ENCODE assay signal across 1 cellular context in genomic region chr6:116395647-116396046, GRCh38.
TF ChIP-seq lines count a peak whose summit lies in the region.

No MANE protein-coding gene starts in this region.

TF ChIP-seq in WTC11, 78 proteins besides CTCF, POLR2A, EP300 and RAD21 (continued from another document):
- TF ChIP-seq USF1 (CRISPR knock-in tag; IDR thresholded peaks at IDR 0.05) (no peak), ATF6 (CRISPR knock-in tag; IDR thresholded peaks at IDR 0.05) (no peak), JAZF1 (CRISPR knock-in tag; IDR thresholded peaks at IDR 0.05) (no peak), ZMAT4 (CRISPR knock-in tag; IDR thresholded peaks at IDR 0.05) (no peak), PREB (CRISPR knock-in tag; IDR thresholded peaks at IDR 0.05; ENCODE audit: borderline replicate concordance) (no peak), FOXP1 (CRISPR knock-in tag; IDR thresholded peaks at IDR 0.05; ENCODE audit: borderline replicate concordance) (no peak), ATF1 (CRISPR knock-in tag; IDR thresholded peaks at IDR 0.05) (no peak), ZNF423 (CRISPR knock-in tag; IDR thresholded peaks at IDR 0.05) (no peak), PRDM15 (CRISPR knock-in tag; IDR thresholded peaks at IDR 0.05) (no peak), ZNF232 (CRISPR knock-in tag; IDR thresholded peaks at IDR 0.05) (no peak), ZNF138 (CRISPR knock-in tag; conservative IDR thresholded peaks at IDR 0.05) (no peak), SMAD3 (CRISPR knock-in tag; IDR thresholded peaks at IDR 0.05; ENCODE audit: borderline replicate concordance) (no peak), ZNF121 (CRISPR knock-in tag; IDR thresholded peaks at IDR 0.05) (no peak), TCF7 (CRISPR knock-in tag; IDR thresholded peaks at IDR 0.05; ENCODE audit: low read depth) (no peak)
- TF ChIP-seq, protein P1, sequence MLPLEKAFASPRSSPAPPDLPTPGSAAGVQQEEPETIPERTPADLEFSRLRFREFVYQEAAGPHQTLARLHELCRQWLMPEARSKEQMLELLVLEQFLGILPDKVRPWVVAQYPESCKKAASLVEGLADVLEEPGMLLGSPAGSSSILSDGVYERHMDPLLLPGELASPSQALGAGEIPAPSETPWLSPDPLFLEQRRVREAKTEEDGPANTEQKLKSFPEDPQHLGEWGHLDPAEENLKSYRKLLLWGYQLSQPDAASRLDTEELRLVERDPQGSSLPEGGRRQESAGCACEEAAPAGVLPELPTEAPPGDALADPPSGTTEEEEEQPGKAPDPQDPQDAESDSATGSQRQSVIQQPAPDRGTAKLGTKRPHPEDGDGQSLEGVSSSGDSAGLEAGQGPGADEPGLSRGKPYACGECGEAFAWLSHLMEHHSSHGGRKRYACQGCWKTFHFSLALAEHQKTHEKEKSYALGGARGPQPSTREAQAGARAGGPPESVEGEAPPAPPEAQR (CRISPR knock-in tag; IDR thresholded peaks at IDR 0.05): no peak
TF ChIP-seq in WTC11: peak in this region for 0.
